ENCODE assay signal across 23 cellular contexts in genomic region chr7:69696686-69697685, GRCh38.
DNase-seq lines count a peak whose midpoint lies in the region; TF ChIP-seq lines count a peak whose summit lies in the region.
"Had no signal": no experiment of that assay in that cellular context is flagged by ENCODE, and none has a peak within 500 bp of the region (broad histone marks: within the 10 kb centered on the region; RNA-seq: fewer than 3 reads in every experiment).

No MANE protein-coding gene starts in this region.

- H3K4me1 ChIP-seq in endodermal cell (ENCODE audit: control insufficient read depth, insufficient read depth, low read length) (peaks cover 35% of the 10 kb centered on the region), adrenal gland (replicated peaks in 1 of 2) (peaks cover 0 to 5% of the 10 kb centered on the region in 2 donors)

- no peaks in the 10 kb centered on the region for H3K27me3 Mint-ChIP-seq in endodermal cell (ENCODE audit: insufficient read depth)
- H3K27me3 Mint-ChIP-seq: type B pancreatic cell had no signal

- no peaks in the 10 kb centered on the region for H3K27me3 ChIP-seq in endodermal cell (ENCODE audit: control insufficient read depth, insufficient read depth, low read length, poor library complexity, severe bottlenecking)
- no peaks in the 10 kb centered on the region for H3K27me3 ChIP-seq in adrenal gland

- intact Hi-C loops in adrenal gland (cut with DNase I) = no loop called here

- DNase-seq in GM13977 (ENCODE audit: low spot score) (peak; percentile 37), NCI-H526 (lab: John Stamatoyannopoulos, UW) (peak; percentile 27 to 61), endodermal cell (no peak), anterior cingulate cortex (lab: John Stamatoyannopoulos, UW) (no peak), adrenal gland (no peak), SKM-1 treated with dmso at 0.1 percent for 144 hours (lab: John Stamatoyannopoulos, UW; ENCODE audit: unreplicated experiment) (no peak)
- no peak for DNase-seq in activated CD8-positive, alpha-beta memory T cell treated with anti-CD3 and anti-CD28 coated beads for 24 hours
- DNase-seq: activated CD4-positive, alpha-beta T cell treated with anti-CD3 and anti-CD28 coated beads for 36 hours; activated effector memory CD4-positive, alpha-beta T cell treated with anti-CD3 and anti-CD28 coated beads, Interleukin-2, amount 50 U/mL, for 16 hours; activated naive CD8-positive, alpha-beta T cell treated with anti-CD3 and anti-CD28 coated beads, Interleukin-2, amount 10 ng/mL, durations not matched to agents 7 days and 5 days; activated T-cell treated with anti-CD3 and anti-CD28 coated beads, Interleukin-2, amount 50 U/mL, for 1 hour; central memory CD4-positive, alpha-beta T cell; dermis blood vessel endothelial cell; islet precursor cell; left ventricle myocardium superior; midbrain; NCI-H345; NCI-H774; small intestine; stimulated activated CD4-positive, alpha-beta T cell treated with anti-CD3 and anti-CD28 coated beads, Interleukin-1b, Interleukin-23, amount 100 ng/mL, for 48 hours; stimulated activated CD8-positive, alpha-beta memory T cell treated with anti-CD3 and anti-CD28 coated beads, Interleukin-4, amount 100 ng/mL, for 48 hours had no signal

- no peak overlapping the region for H3K4me3 Mint-ChIP-seq in endodermal cell
- H3K4me3 Mint-ChIP-seq: activated CD4-positive, alpha-beta T cell treated with anti-CD3 and anti-CD28 coated beads for 36 hours; type B pancreatic cell had no signal

- peaks cover 60% of the 10 kb centered on the region for H3K4me1 Mint-ChIP-seq in endodermal cell

- no peak overlapping the region for H3K4me3 ChIP-seq in endodermal cell (ENCODE audit: low read length)
- no peak overlapping the region for H3K4me3 ChIP-seq in adrenal gland

- peaks cover under 1% of the 10 kb centered on the region for H3K36me3 Mint-ChIP-seq in endodermal cell (ENCODE audit: low read depth)
- H3K36me3 Mint-ChIP-seq: activated naive CD8-positive, alpha-beta T cell treated with anti-CD3 and anti-CD28 coated beads, Interleukin-2, amount 10 ng/mL, durations not matched to agents 7 days and 5 days; naive thymus-derived CD8-positive, alpha-beta T cell had no signal

- H3K9me3 ChIP-seq in endodermal cell (ENCODE audit: control insufficient read depth, low read length) (no peaks in the 10 kb centered on the region), adrenal gland (replicated peaks in 1 of 3) (no peaks in the 10 kb centered on the region)

- no peak for TF ChIP-seq POLR2A in adrenal gland (IDR thresholded peaks at IDR 0.05)

- H3K36me3 ChIP-seq in endodermal cell (ENCODE audit: control insufficient read depth, insufficient read depth, low read length) = no peaks in the 10 kb centered on the region
- no peaks in the 10 kb centered on the region for H3K36me3 ChIP-seq in adrenal gland (replicated peaks in 1 of 2)

- no peak overlapping the region for H3K9ac ChIP-seq in endodermal cell (ENCODE audit: extremely low read depth, low read length, poor library complexity, severe bottlenecking)

- no peaks in the 10 kb centered on the region for H3K9me3 Mint-ChIP-seq in endodermal cell
- H3K9me3 Mint-ChIP-seq: activated naive CD8-positive, alpha-beta T cell treated with anti-CD3 and anti-CD28 coated beads, Interleukin-2, amount 10 ng/mL, durations not matched to agents 7 days and 5 days had no signal

- in situ Hi-C loops in GM13977 (cut with MboI; ENCODE audit: low pct_unique_long_range_greater_than_20kb, low sequenced_read_pairs, unreplicated experiment) = no loop called here

- 69 to 74% methylated on average over 5 of the region's 5 CpGs for WGBS in endodermal cell (ENCODE audit: insufficient coverage in 1 of 2, insufficient read length in 1 of 2), 2 experiments
- 72 to 79% (median 74%) methylated on average over 5 of the region's 5 CpGs for WGBS in adrenal gland, 4 donors

- peak overlapping the region; percentile 25 for H3K27ac Mint-ChIP-seq in endodermal cell
- H3K27ac Mint-ChIP-seq: activated CD4-positive, alpha-beta T cell treated with anti-CD3 and anti-CD28 coated beads for 36 hours; type B pancreatic cell had no signal

- no peak overlapping the region for H3K27ac ChIP-seq in endodermal cell (ENCODE audit: low read depth, low read length)
- no peak overlapping the region for H3K27ac ChIP-seq in adrenal gland

- TF ChIP-seq CTCF in GM13977 (IDR thresholded peaks at IDR 0.05; ENCODE audit: extremely low read depth, insufficient read depth, missing control alignments) (no peak), endodermal cell (conservative IDR thresholded peaks at IDR 0.05) (no peak), adrenal gland (IDR thresholded peaks at IDR 0.05) (no peak)

Comparison
In these comparisons a context has a peak if more than half of its experiments do, and no peak if none do; other contexts are left out.
1. DNase-seq: peak in GM13977 (single experiment) and NCI-H526 (2 of 2); none in endodermal cell (single experiment), anterior cingulate cortex (0 of 58), adrenal gland (0 of 7), SKM-1 treated with dmso at 0.1 percent for 144 hours (single experiment) and activated CD8-positive, alpha-beta memory T cell treated with anti-CD3 and anti-CD28 coated beads for 24 hours (single experiment).